ENCODE assay signal across 1 cellular context in the genomic region with DNA sequence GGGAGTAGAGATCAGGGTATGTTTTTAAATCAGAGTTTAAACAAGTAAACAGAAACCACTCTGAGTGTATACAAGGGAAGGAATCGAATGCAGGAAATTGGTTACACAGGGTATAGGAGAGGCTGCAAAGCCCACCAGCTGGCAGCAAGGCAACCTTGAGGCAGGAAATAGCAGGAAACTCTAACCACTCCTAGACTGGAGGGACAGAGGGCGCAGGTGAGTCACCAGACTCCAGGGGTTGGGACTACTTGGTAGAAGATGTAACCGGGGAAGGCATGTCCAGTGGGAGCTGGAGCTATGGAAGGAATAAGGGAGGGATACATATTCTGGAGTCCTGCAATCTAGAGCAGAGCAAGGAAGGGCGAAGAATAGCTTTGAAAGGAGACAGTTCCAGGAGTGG.
TF ChIP-seq lines count a peak whose summit lies in the region.

No MANE protein-coding gene starts in this region.

TF ChIP-seq in H1, 55 proteins besides CTCF, POLR2A, EP300 and RAD21:
- TF ChIP-seq JUND (IDR thresholded peaks at IDR 0.05; ENCODE audit: low read length), result peak; percentile 27; the same call in 1 of the 2 replicates
- no peak for TF ChIP-seq TCF12 (IDR thresholded peaks at IDR 0.05; ENCODE audit: low read depth, low read length)
TF ChIP-seq in H1: peak in this region for 1.
